8 cellular contexts compared by ENCODE assay signal in genomic region chr22:22508274-22509176, GRCh38. TPM values are rescaled to one million over a fixed set of nuclear protein-coding genes. Genes with fewer than 3 reads are reported as not detected.
DNase-seq lines count a peak whose midpoint lies in the region; ATAC-seq and TF ChIP-seq lines count a peak whose summit lies in the region.

Gene ZNF280B (minus strand): TSS chr22:22508742. CDS start chr22:22489398, 19,344 bp downstream.

- TF ChIP-seq POLR2A in esophagus muscularis mucosa (IDR thresholded peaks at IDR 0.05; ENCODE audit: low read depth) = no peak

- H3K36me3 ChIP-seq in BJ (ENCODE audit: control insufficient read depth, insufficient read depth, low read length) = no peaks in the 10 kb centered on the region
- H3K36me3 ChIP-seq in esophagus muscularis mucosa = no peaks in the 10 kb centered on the region
- H3K36me3 ChIP-seq in naive thymus-derived CD4-positive, alpha-beta T cell (ENCODE audit: control insufficient read depth in 2 of 3, insufficient read depth in 3 of 3, low read length in 3 of 3) = peaks cover 0 to 3% (median 0%) of the 10 kb centered on the region in 3 experiments

- peaks cover 0 to 17% (median 5%) of the 10 kb centered on the region in 5 donors for H3K27me3 Mint-ChIP-seq in naive thymus-derived CD4-positive, alpha-beta T cell
- H3K27me3 Mint-ChIP-seq in stimulated activated memory B cell treated with anti-CD40 and anti-IgM and Interleukin-4, amounts not matched to agents 10 μg/mL and 1 μg/mL and 100 μg/mL, for 72 hours = no peaks in the 10 kb centered on the region

- peak within 1 kb of the TSS; percentile 74 to 91 (median 84) for H3K4me3 Mint-ChIP-seq in naive thymus-derived CD4-positive, alpha-beta T cell
- H3K4me3 Mint-ChIP-seq in stimulated activated memory B cell treated with anti-CD40 and anti-IgM and Interleukin-4, amounts not matched to agents 10 μg/mL and 1 μg/mL and 100 μg/mL, for 72 hours = peak within 1 kb of the TSS; percentile 82

- peak within 1 kb of the TSS in 8 of 9 donors; percentile 30 to 82 (median 66) for H3K27ac Mint-ChIP-seq in naive thymus-derived CD4-positive, alpha-beta T cell
- peak within 1 kb of the TSS; percentile 54 for H3K27ac Mint-ChIP-seq in stimulated activated memory B cell treated with anti-CD40 and anti-IgM and Interleukin-4, amounts not matched to agents 10 μg/mL and 1 μg/mL and 100 μg/mL, for 72 hours

- peak within 1 kb of the TSS; percentile 69 for H3K4me3 ChIP-seq in BJ (ENCODE audit: low read depth, low read length)
- peak within 1 kb of the TSS; percentile 53 to 65 (median 54) for H3K4me3 ChIP-seq in esophagus muscularis mucosa
- H3K4me3 ChIP-seq in naive thymus-derived CD4-positive, alpha-beta T cell (ENCODE audit: low read length) = peak within 1 kb of the TSS; percentile 61

- peaks cover 16 to 27% (median 22%) of the 10 kb centered on the region in 5 donors for H3K36me3 Mint-ChIP-seq in naive thymus-derived CD4-positive, alpha-beta T cell
- peaks cover 22% of the 10 kb centered on the region for H3K36me3 Mint-ChIP-seq in stimulated activated memory B cell treated with anti-CD40 and anti-IgM and Interleukin-4, amounts not matched to agents 10 μg/mL and 1 μg/mL and 100 μg/mL, for 72 hours

- TF ChIP-seq CTCF in BJ (IDR thresholded peaks at IDR 0.05; ENCODE audit: insufficient read depth, low read depth, low read length) = peak; percentile 74
- peak; percentile 36 to 45 (median 39) for TF ChIP-seq CTCF in esophagus muscularis mucosa (IDR thresholded peaks at IDR 0.05)

- CTCF ChIA-PET in BJ (lab: Yijun Ruan, JAX) = interaction anchor here (1.1 to 2.3 kb wide), 6 partner anchors 10 to 447 kb away, joined by 3 to 7 read pairs (median 5); partner anchors contain the start of gene ZNF280A
- CTCF ChIA-PET in naive thymus-derived CD4-positive, alpha-beta T cell (lab: Charles Lee) = interaction anchor here (1.0 to 1.2 kb wide), 2 partner anchors 19 to 44 kb away, joined by 3 read pairs; no protein-coding TSS in a partner anchor

- TF ChIP-seq EP300 in esophagus muscularis mucosa (IDR thresholded peaks at IDR 0.05) = no peak

- intact Hi-C loops in esophagus muscularis mucosa (cut with DNase I) = no loop called here
- intact Hi-C loops in naive thymus-derived CD4-positive, alpha-beta T cell (cut with micrococcal nuclease) = no loop called here

- H3K27ac ChIP-seq in esophagus muscularis mucosa (replicated peaks in 1 of 4) = no peak within 1 kb of the TSS
- peak within 1 kb of the TSS; percentile 67 for H3K27ac ChIP-seq in naive thymus-derived CD4-positive, alpha-beta T cell (ENCODE audit: low read depth, low read length)

- peak; percentile 7 for DNase-seq in BJ (ENCODE audit: low read depth)
- peak; percentile 86 for DNase-seq in GM19238 (ENCODE audit: insufficient read length, low spot score)
- DNase-seq in NOMO-1 treated with dmso at 0.1 percent for 144 hours (lab: John Stamatoyannopoulos, UW; ENCODE audit: unreplicated experiment) = peak; percentile 73
- peak; percentile 80 for DNase-seq in activated T-cell treated with anti-CD3 and anti-CD28 coated beads for 24 hours (ENCODE audit: low read depth)
- DNase-seq in esophagus muscularis mucosa (ENCODE audit: extremely low spot score) = no peak
- DNase-seq in naive thymus-derived CD4-positive, alpha-beta T cell = peak; percentile 70 to 82 (median 79)

- H3K9me3 ChIP-seq in esophagus muscularis mucosa = peaks cover 0 to 14% (median 12%) of the 10 kb centered on the region in 4 donors
- H3K9me3 ChIP-seq in naive thymus-derived CD4-positive, alpha-beta T cell (ENCODE audit: control insufficient read depth in 2 of 3, low read length in 3 of 3) = peaks cover 0 to 5% (median 0%) of the 10 kb centered on the region in 3 experiments

- 2% methylated on average over 22 of the region's 72 CpGs for WGBS in esophagus muscularis mucosa

- H3K27me3 ChIP-seq in BJ (ENCODE audit: control insufficient read depth, insufficient read depth, low read length) (no peaks in the 10 kb centered on the region; the same call in 1 of the 2 replicates), esophagus muscularis mucosa (peaks cover 0 to 26% (median 0%) of the 10 kb centered on the region in 4 donors)
- H3K27me3 ChIP-seq in naive thymus-derived CD4-positive, alpha-beta T cell (ENCODE audit: control insufficient read depth in 2 of 2, insufficient read depth in 2 of 2, low read length in 2 of 2) = no peaks in the 10 kb centered on the region

- POLR2A ChIA-PET in BJ (lab: Charles Lee) = no interaction called here
- POLR2A ChIA-PET in naive thymus-derived CD4-positive, alpha-beta T cell (lab: Charles Lee) = interaction anchor here (0.5 kb wide), 1 partner anchor 211 kb away, joined by 5 read pairs; no protein-coding TSS in a partner anchor

- peaks cover 0 to 24% (median 5%) of the 10 kb centered on the region in 11 donors for H3K9me3 Mint-ChIP-seq in naive thymus-derived CD4-positive, alpha-beta T cell
- H3K9me3 Mint-ChIP-seq in stimulated activated memory B cell treated with anti-CD40 and anti-IgM and Interleukin-4, amounts not matched to agents 10 μg/mL and 1 μg/mL and 100 μg/mL, for 72 hours = peaks cover 11% of the 10 kb centered on the region

- H3K4me1 Mint-ChIP-seq in naive thymus-derived CD4-positive, alpha-beta T cell = peaks cover 9 to 36% (median 25%) of the 10 kb centered on the region in 7 donors
- peaks cover 22% of the 10 kb centered on the region for H3K4me1 Mint-ChIP-seq in stimulated activated memory B cell treated with anti-CD40 and anti-IgM and Interleukin-4, amounts not matched to agents 10 μg/mL and 1 μg/mL and 100 μg/mL, for 72 hours

- H3K4me1 ChIP-seq in esophagus muscularis mucosa = peaks cover 5 to 17% (median 10%) of the 10 kb centered on the region in 4 donors
- peaks cover 0 to 15% of the 10 kb centered on the region in 2 donors for H3K4me1 ChIP-seq in naive thymus-derived CD4-positive, alpha-beta T cell (ENCODE audit: control insufficient read depth in 2 of 2, insufficient read depth in 2 of 2, low read length in 2 of 2)

- ATAC-seq in HG03520 (IDR thresholded peaks at IDR 0.05; ENCODE audit: unreplicated experiment) = peak; percentile 69
- ATAC-seq in naive thymus-derived CD4-positive, alpha-beta T cell = peak; percentile 99
- peak; percentile 97 for ATAC-seq in stimulated activated memory B cell treated with anti-CD40 and anti-IgM and Interleukin-4, amounts not matched to agents 10 μg/mL and 1 μg/mL and 100 μg/mL, for 72 hours

RNA-seq across cellular contexts. Expression of gene ZNF280B, which starts in this region (rescaled TPM):
- polyA plus RNA-seq in BJ (2011; rRNA removed) = 0.58 and 1.2 TPM in 2 replicates
- polyA minus RNA-seq in BJ (2011; rRNA and poly(A)+ RNA removed) = 0.98 and 1.6 TPM in 2 replicates
- under 1 TPM; 0.33 to 0.71 (median 0.55) TPM for total RNA-seq in esophagus muscularis mucosa
- 1 to 10 TPM; 2.1 to 3.6 (median 2.2) TPM for total RNA-seq in naive thymus-derived CD4-positive, alpha-beta T cell
- 1 to 10 TPM; 2.3 to 2.7 TPM for polyA plus RNA-seq in naive thymus-derived CD4-positive, alpha-beta T cell
